Comparison of ENCODE assay signal across 1 cellular context in genomic region chr9:6715755-6716643, GRCh38.
TF ChIP-seq lines count a peak whose summit lies in the region.

No MANE protein-coding gene starts in this region.

TF ChIP-seq in GM12878, 131 proteins besides CTCF, POLR2A, EP300 and RAD21 (continued from another document):
- TF ChIP-seq E2F4 (IDR thresholded peaks at IDR 0.05; ENCODE audit: low read depth, low read length) (no peak), HSF1 (IDR thresholded peaks at IDR 0.05; ENCODE audit: low read depth, low read length) (no peak)
